In genomic region chr3:135655328-135655727, GRCh38 we compare ENCODE assay signal across 24 cellular contexts.
"Had no signal": no experiment of that assay in that cellular context is flagged by ENCODE, and none has a peak within 500 bp of the region (broad histone marks: within the 10 kb centered on the region; RNA-seq: fewer than 3 reads in every experiment).

No MANE protein-coding gene starts in this region.

- DNase-seq: Kasumi-1, MM.1S, NCI-H1105, NCI-H1417, NCI-H1436 treated with DMSO at 0.1 percent for 48 hours, NCI-H1694, NCI-H187 treated with DMSO at 0.1 percent for 48 hours, NCI-H2029 treated with DMSO at 0.1 percent for 48 hours, NCI-H2171 treated with DMSO at 0.1 percent for 48 hours, NCI-H345, NCI-H446 treated with DMSO at 0.1 percent for 48 hours, NCI-H510A treated with DMSO at 0.1 percent for 48 hours, NCI-H526, NCI-H774, PC-3, SHP77, SK-N-SH, T-helper 1 cell had no signal

- H3K27ac ChIP-seq: HL-60, KMS-11, RWPE1 had no signal

- H3K4me1 Mint-ChIP-seq: IgD-negative memory B cell had no signal

- H3K36me3 Mint-ChIP-seq: IgD-negative memory B cell had no signal

- H3K27ac Mint-ChIP-seq: IgD-negative memory B cell had no signal

- H3K4me2 ChIP-seq: KMS-11, SK-N-SH had no signal

- H3K9me2 ChIP-seq: SK-N-SH had no signal

- ATAC-seq: K562, Panc1, PC-3 had no signal

- H3K4me3 ChIP-seq: K562 had no signal

- H3K9me3 ChIP-seq: SK-N-SH had no signal

- H3K9ac ChIP-seq: KMS-11, SK-N-SH had no signal

- H3K4me3 Mint-ChIP-seq: IgD-negative memory B cell had no signal
